8 cellular contexts compared by ENCODE assay signal in the genomic region with DNA sequence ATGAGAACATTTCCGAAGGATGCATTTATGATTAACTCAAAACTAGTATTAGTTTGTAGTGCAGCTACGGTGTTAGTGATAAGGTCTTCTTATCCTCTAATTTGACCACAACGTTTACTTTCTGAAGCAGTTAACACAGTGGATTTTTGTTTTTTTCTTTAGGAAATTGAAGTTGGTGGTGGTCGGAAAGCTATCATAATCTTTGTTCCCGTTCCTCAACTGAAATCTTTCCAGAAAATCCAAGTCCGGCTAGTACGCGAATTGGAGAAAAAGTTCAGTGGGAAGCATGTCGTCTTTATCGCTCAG. TPM values are rescaled to one million over a fixed set of nuclear protein-coding genes. Genes with fewer than 3 reads are reported as not detected.
DNase-seq lines count a peak whose midpoint lies in the region; FAIRE-seq and TF ChIP-seq lines count a peak whose summit lies in the region.
"Not testable (repeated sequence)": the region's sequence is repeated elsewhere in the genome, so short reads cannot be mapped to it uniquely, and the experiment has no call there.

No MANE protein-coding gene starts in this region.

- not testable (repeated sequence) for H3K27me3 ChIP-seq in astrocyte (ENCODE audit: insufficient read depth, low read length); kidney epithelial cell (ENCODE audit: control insufficient read depth, insufficient read depth, low read length); neuronal stem cell (ENCODE audit: control insufficient read depth in 3 of 3, insufficient read depth in 3 of 3, low read depth in 1 of 3, low read length in 3 of 3); suprapubic skin

- H3K23ac ChIP-seq in neuronal stem cell (ENCODE audit: low read depth, low read length, poor library complexity): not testable (repeated sequence)

- not testable (repeated sequence) for H3K27me3 Mint-ChIP-seq in IgD-negative memory B cell; astrocyte (ENCODE audit: low read depth, unreplicated experiment)

- not testable (repeated sequence) for H2BK12ac ChIP-seq in neuronal stem cell (ENCODE audit: low read length)

- not testable (repeated sequence) for H4K91ac ChIP-seq in neuronal stem cell (ENCODE audit: low read depth, low read length, poor library complexity)

- not testable (repeated sequence) for H3K9me3 ChIP-seq in astrocyte (ENCODE audit: insufficient read depth, low read depth, low read length); neuronal stem cell (replicated peaks in 1 of 2; ENCODE audit: control insufficient read depth in 2 of 2, insufficient read depth in 1 of 2, low read depth in 1 of 2, low read length in 2 of 2); suprapubic skin

- peak overlapping the region; percentile 84 to 93 (median 91) for H3K4me3 Mint-ChIP-seq in IgD-negative memory B cell
- H3K4me3 Mint-ChIP-seq in astrocyte (ENCODE audit: unreplicated experiment): peak overlapping the region; percentile 99

- TF ChIP-seq CTCF in C4-2B (conservative IDR thresholded peaks at IDR 0.05); VCaP (conservative IDR thresholded peaks at IDR 0.05); astrocyte (IDR thresholded peaks at IDR 0.05; ENCODE audit: insufficient read depth, low read depth, low read length); epithelial cell of proximal tubule (conservative IDR thresholded peaks at IDR 0.05; ENCODE audit: low read depth, low read length); kidney epithelial cell (IDR thresholded peaks at IDR 0.05; ENCODE audit: insufficient read depth, low read length, poor library complexity, severe bottlenecking); suprapubic skin (IDR thresholded peaks at IDR 0.05): not testable (repeated sequence)

- not testable (repeated sequence) for FAIRE-seq in astrocyte (lab: Jason Lieb, UNC)

- peak overlapping the region; percentile 91 for H3K27ac ChIP-seq in C4-2B
- H3K27ac ChIP-seq in VCaP: peak overlapping the region; percentile 89
- H3K27ac ChIP-seq in astrocyte (ENCODE audit: low read depth, low read length): peak overlapping the region; percentile 90
- not testable (repeated sequence) for H3K27ac ChIP-seq in neuronal stem cell (replicated peaks; ENCODE audit: low read length)
- H3K27ac ChIP-seq in suprapubic skin: peak overlapping the region; percentile 94

- not testable (repeated sequence) for H2AK5ac ChIP-seq in neuronal stem cell (ENCODE audit: low read depth, low read length)

- not testable (repeated sequence) for H3K4ac ChIP-seq in neuronal stem cell (ENCODE audit: low read length)

- H3K36me3 ChIP-seq in astrocyte (ENCODE audit: insufficient read depth, low read length) (peaks cover 42% of the 10 kb centered on the region), neuronal stem cell (replicated peaks in 1 of 2; ENCODE audit: control insufficient read depth in 2 of 2, insufficient read depth in 2 of 2, low read length in 2 of 2) (peaks cover 29 to 56% of the 10 kb centered on the region in 2 donors), suprapubic skin (peaks cover 40% of the 10 kb centered on the region)
- H3K36me3 ChIP-seq in kidney epithelial cell (ENCODE audit: control insufficient read depth, insufficient read depth, low read length): not testable (repeated sequence)

- DNase-seq in astrocyte (ENCODE audit: low read depth); epithelial cell of proximal tubule (ENCODE audit: low read depth); kidney epithelial cell (ENCODE audit: low read depth); neuronal stem cell (ENCODE audit: low spot score); suprapubic skin (ENCODE audit: low spot score in 2 of 2): not testable (repeated sequence)

- peaks cover 59% of the 10 kb centered on the region for H4K20me1 ChIP-seq in astrocyte (ENCODE audit: insufficient read depth, low read length)

- H3K79me2 ChIP-seq in astrocyte (ENCODE audit: insufficient read depth, low read length): peaks cover 61% of the 10 kb centered on the region

- H3K79me1 ChIP-seq in neuronal stem cell (ENCODE audit: low read depth, low read length): not testable (repeated sequence)

- H3K36me3 Mint-ChIP-seq in IgD-negative memory B cell: not testable (repeated sequence)
- peaks cover 19% of the 10 kb centered on the region for H3K36me3 Mint-ChIP-seq in astrocyte (ENCODE audit: low read depth, unreplicated experiment)

- H3K4me1 ChIP-seq in astrocyte (ENCODE audit: insufficient read depth, low read length) (peaks cover 29% of the 10 kb centered on the region), neuronal stem cell (ENCODE audit: control insufficient read depth in 2 of 2, insufficient read depth in 1 of 2, low read depth in 1 of 2, low read length in 2 of 2) (peaks cover 3 to 13% of the 10 kb centered on the region in 2 donors), suprapubic skin (peaks cover 36% of the 10 kb centered on the region)

- H4K8ac ChIP-seq in neuronal stem cell (ENCODE audit: low read depth, low read length): not testable (repeated sequence)

- H3K4me1 Mint-ChIP-seq in IgD-negative memory B cell (peaks cover 27 to 35% (median 28%) of the 10 kb centered on the region in 3 donors), astrocyte (ENCODE audit: low read depth, unreplicated experiment) (peaks cover 32% of the 10 kb centered on the region)

- TF ChIP-seq POLR2A in suprapubic skin (IDR thresholded peaks at IDR 0.05): not testable (repeated sequence)

- peak overlapping the region; percentile 87 to 97 (median 95) for H3K27ac Mint-ChIP-seq in IgD-negative memory B cell
- H3K27ac Mint-ChIP-seq in astrocyte (ENCODE audit: unreplicated experiment): peak overlapping the region; percentile 97

- not testable (repeated sequence) for H3K18ac ChIP-seq in neuronal stem cell (ENCODE audit: low read length)

- not testable (repeated sequence) for H2BK120ac ChIP-seq in neuronal stem cell (ENCODE audit: low read depth, low read length)

- peak overlapping the region; percentile 96 for H3K9ac ChIP-seq in astrocyte (ENCODE audit: low read length)
- H3K9ac ChIP-seq in neuronal stem cell (ENCODE audit: low read depth, low read length, poor library complexity): not testable (repeated sequence)

- not testable (repeated sequence) for H3K14ac ChIP-seq in neuronal stem cell (ENCODE audit: low read length)

- H2AFZ ChIP-seq in astrocyte (ENCODE audit: low read depth, low read length); neuronal stem cell (ENCODE audit: low read length): not testable (repeated sequence)

- TF ChIP-seq EP300 in suprapubic skin (IDR thresholded peaks at IDR 0.05): not testable (repeated sequence)

- H3K4me2 ChIP-seq in astrocyte (ENCODE audit: low read length): peak overlapping the region; percentile 86
- peak overlapping the region; percentile 71 for H3K4me2 ChIP-seq in neuronal stem cell (ENCODE audit: insufficient read depth, low read length, poor library complexity, severe bottlenecking)

- H3K9me3 Mint-ChIP-seq in IgD-negative memory B cell; astrocyte (ENCODE audit: unreplicated experiment): not testable (repeated sequence)

- H3K4me3 ChIP-seq in astrocyte (ENCODE audit: insufficient read depth, low read depth, low read length) (peak overlapping the region; percentile 76), epithelial cell of proximal tubule (ENCODE audit: low read depth, low read length) (peak overlapping the region; percentile 96), kidney epithelial cell (ENCODE audit: low read depth, low read length) (peak overlapping the region; percentile 91), neuronal stem cell (ENCODE audit: low read length in 2 of 2) (peak overlapping the region; percentile 87 to 99), suprapubic skin (peak overlapping the region; percentile 73)

- H2BK5ac ChIP-seq in neuronal stem cell (ENCODE audit: low read length): not testable (repeated sequence)

- no CpG with 5 or more reads among the region's 10 CpGs for WGBS in neuronal stem cell (ENCODE audit: extremely low coverage in 2 of 2, insufficient read length in 2 of 2, insufficient replicate concordance in 1 of 2), 2 donors
- WGBS in suprapubic skin: 75% methylated on average over 10 of the region's 10 CpGs

- not testable (repeated sequence) for H2BK15ac ChIP-seq in neuronal stem cell (ENCODE audit: low read length)

RNA-seq across cellular contexts. Expression of gene RPS7, which starts 1.2 kb away (rescaled TPM):
- 1,418 TPM for polyA plus RNA-seq in IgD-negative memory B cell
- 998 and 1,163 TPM in 2 replicates for total RNA-seq in astrocyte
- 3,039 and 4,770 TPM in 2 replicates for total RNA-seq in epithelial cell of proximal tubule
- total RNA-seq in kidney epithelial cell: 3,924 and 4,999 TPM in 2 replicates
- 4,775 TPM for polyA plus RNA-seq in neuronal stem cell (2013, experiment 1 of 2)
- polyA plus RNA-seq in neuronal stem cell (2013, experiment 2 of 2): 4,899 TPM
- 1,000 to 10,000 TPM; 1,595 to 3,203 (median 2,542) TPM for total RNA-seq in suprapubic skin

RNA-seq across cellular contexts. Expression of gene RNASEH1, which starts 18.1 kb away (rescaled TPM):
- 35.2 TPM for polyA plus RNA-seq in IgD-negative memory B cell
- total RNA-seq in astrocyte: 32.6 and 35.5 TPM in 2 replicates
- total RNA-seq in epithelial cell of proximal tubule: 19.5 and 35.1 TPM in 2 replicates
- total RNA-seq in kidney epithelial cell: 39.0 and 43.0 TPM in 2 replicates
- 19.0 TPM for polyA plus RNA-seq in neuronal stem cell (2013, experiment 1 of 2)
- polyA plus RNA-seq in neuronal stem cell (2013, experiment 2 of 2): 19.4 TPM
- 10 to 100 TPM in 3 of 4 donors, 1 to 10 TPM in 1; 9.8 to 18.1 (median 15.4) TPM for total RNA-seq in suprapubic skin

RNA-seq across cellular contexts. Expression of gene COLEC11, which starts 18.6 kb away (rescaled TPM):
- polyA plus RNA-seq in IgD-negative memory B cell: not detected
- not detected in 2 replicates for total RNA-seq in astrocyte
- 0.40 and 2.4 TPM in 2 replicates for total RNA-seq in epithelial cell of proximal tubule
- not detected in 2 replicates for total RNA-seq in kidney epithelial cell
- 0.82 TPM for polyA plus RNA-seq in neuronal stem cell (2013, experiment 1 of 2)
- polyA plus RNA-seq in neuronal stem cell (2013, experiment 2 of 2): 0.97 TPM
- under 1 TPM in 2 of 4 donors, not detected in 2; 0.39 to 0.68 TPM for total RNA-seq in suprapubic skin

RNA-seq across cellular contexts. Expression of gene ADI1, which starts 56.9 kb away (rescaled TPM):
- 38.2 TPM for polyA plus RNA-seq in IgD-negative memory B cell
- total RNA-seq in astrocyte: 29.4 and 41.6 TPM in 2 replicates
- total RNA-seq in epithelial cell of proximal tubule: 35.3 and 51.9 TPM in 2 replicates
- 24.2 and 25.6 TPM in 2 replicates for total RNA-seq in kidney epithelial cell
- polyA plus RNA-seq in neuronal stem cell (2013, experiment 1 of 2): 23.7 TPM
- 23.8 TPM for polyA plus RNA-seq in neuronal stem cell (2013, experiment 2 of 2)
- total RNA-seq in suprapubic skin: 10 to 100 TPM; 39.2 to 54.4 (median 45.4) TPM
